Comparison of ENCODE assay signal across 1 cellular context in the genomic region with DNA sequence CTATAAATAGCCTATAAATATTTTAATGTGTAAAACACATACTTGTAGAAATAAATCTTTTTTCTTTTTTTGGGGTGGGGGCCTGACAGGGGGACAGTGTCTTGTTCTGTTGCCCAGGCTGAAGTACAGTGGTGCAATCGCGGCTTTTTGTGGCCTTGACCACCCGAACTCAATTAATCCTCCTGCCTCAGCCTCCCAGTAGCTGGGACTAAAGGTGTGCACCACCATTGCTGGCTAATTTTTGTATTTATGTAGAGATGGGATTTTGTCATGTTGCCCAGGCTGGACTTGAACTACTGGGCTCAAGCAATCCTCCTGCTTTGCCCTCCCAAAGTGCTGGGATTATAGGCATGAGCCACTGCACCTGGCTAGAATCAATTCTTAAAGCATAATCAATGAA.
TF ChIP-seq lines count a peak whose summit lies in the region.

No MANE protein-coding gene starts in this region.

TF ChIP-seq in HepG2, 621 proteins besides CTCF, POLR2A, EP300 and RAD21:
- TF ChIP-seq NCOA1 (CRISPR knock-in tag; IDR thresholded peaks at IDR 0.05) (no peak), THAP11 (CRISPR knock-in tag; IDR thresholded peaks at IDR 0.05) (no peak), ZNF460 (CRISPR knock-in tag; IDR thresholded peaks at IDR 0.05; ENCODE audit: borderline replicate concordance) (peak; percentile 59; the same call in 1 of the 2 replicates)
- TF ChIP-seq, protein P1, sequence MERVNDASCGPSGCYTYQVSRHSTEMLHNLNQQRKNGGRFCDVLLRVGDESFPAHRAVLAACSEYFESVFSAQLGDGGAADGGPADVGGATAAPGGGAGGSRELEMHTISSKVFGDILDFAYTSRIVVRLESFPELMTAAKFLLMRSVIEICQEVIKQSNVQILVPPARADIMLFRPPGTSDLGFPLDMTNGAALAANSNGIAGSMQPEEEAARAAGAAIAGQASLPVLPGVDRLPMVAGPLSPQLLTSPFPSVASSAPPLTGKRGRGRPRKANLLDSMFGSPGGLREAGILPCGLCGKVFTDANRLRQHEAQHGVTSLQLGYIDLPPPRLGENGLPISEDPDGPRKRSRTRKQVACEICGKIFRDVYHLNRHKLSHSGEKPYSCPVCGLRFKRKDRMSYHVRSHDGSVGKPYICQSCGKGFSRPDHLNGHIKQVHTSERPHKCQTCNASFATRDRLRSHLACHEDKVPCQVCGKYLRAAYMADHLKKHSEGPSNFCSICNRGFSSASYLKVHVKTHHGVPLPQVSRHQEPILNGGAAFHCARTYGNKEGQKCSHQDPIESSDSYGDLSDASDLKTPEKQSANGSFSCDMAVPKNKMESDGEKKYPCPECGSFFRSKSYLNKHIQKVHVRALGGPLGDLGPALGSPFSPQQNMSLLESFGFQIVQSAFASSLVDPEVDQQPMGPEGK (CRISPR knock-in tag; IDR thresholded peaks at IDR 0.05), result 0 out of 2 replicates have a peak, but pooled peaks have one; percentile 13
- TF ChIP-seq, protein P2, sequence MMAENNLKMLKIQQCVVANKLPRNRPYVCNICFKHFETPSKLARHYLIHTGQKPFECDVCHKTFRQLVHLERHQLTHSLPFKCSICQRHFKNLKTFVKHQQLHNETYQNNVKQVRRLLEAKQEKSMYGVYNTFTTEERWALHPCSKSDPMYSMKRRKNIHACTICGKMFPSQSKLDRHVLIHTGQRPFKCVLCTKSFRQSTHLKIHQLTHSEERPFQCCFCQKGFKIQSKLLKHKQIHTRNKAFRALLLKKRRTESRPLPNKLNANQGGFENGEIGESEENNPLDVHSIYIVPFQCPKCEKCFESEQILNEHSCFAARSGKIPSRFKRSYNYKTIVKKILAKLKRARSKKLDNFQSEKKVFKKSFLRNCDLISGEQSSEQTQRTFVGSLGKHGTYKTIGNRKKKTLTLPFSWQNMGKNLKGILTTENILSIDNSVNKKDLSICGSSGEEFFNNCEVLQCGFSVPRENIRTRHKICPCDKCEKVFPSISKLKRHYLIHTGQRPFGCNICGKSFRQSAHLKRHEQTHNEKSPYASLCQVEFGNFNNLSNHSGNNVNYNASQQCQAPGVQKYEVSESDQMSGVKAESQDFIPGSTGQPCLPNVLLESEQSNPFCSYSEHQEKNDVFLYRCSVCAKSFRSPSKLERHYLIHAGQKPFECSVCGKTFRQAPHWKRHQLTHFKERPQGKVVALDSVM (CRISPR knock-in tag; IDR thresholded peaks at IDR 0.05), result 0 out of 2 replicates have a peak, but pooled peaks have one; percentile 36
- TF ChIP-seq, protein P3, sequence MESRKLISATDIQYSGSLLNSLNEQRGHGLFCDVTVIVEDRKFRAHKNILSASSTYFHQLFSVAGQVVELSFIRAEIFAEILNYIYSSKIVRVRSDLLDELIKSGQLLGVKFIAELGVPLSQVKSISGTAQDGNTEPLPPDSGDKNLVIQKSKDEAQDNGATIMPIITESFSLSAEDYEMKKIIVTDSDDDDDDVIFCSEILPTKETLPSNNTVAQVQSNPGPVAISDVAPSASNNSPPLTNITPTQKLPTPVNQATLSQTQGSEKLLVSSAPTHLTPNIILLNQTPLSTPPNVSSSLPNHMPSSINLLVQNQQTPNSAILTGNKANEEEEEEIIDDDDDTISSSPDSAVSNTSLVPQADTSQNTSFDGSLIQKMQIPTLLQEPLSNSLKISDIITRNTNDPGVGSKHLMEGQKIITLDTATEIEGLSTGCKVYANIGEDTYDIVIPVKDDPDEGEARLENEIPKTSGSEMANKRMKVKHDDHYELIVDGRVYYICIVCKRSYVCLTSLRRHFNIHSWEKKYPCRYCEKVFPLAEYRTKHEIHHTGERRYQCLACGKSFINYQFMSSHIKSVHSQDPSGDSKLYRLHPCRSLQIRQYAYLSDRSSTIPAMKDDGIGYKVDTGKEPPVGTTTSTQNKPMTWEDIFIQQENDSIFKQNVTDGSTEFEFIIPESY (CRISPR knock-in tag; IDR thresholded peaks at IDR 0.05), result peak; percentile 60
